ENCODE assay signal across 1 cellular context in the genomic region with DNA sequence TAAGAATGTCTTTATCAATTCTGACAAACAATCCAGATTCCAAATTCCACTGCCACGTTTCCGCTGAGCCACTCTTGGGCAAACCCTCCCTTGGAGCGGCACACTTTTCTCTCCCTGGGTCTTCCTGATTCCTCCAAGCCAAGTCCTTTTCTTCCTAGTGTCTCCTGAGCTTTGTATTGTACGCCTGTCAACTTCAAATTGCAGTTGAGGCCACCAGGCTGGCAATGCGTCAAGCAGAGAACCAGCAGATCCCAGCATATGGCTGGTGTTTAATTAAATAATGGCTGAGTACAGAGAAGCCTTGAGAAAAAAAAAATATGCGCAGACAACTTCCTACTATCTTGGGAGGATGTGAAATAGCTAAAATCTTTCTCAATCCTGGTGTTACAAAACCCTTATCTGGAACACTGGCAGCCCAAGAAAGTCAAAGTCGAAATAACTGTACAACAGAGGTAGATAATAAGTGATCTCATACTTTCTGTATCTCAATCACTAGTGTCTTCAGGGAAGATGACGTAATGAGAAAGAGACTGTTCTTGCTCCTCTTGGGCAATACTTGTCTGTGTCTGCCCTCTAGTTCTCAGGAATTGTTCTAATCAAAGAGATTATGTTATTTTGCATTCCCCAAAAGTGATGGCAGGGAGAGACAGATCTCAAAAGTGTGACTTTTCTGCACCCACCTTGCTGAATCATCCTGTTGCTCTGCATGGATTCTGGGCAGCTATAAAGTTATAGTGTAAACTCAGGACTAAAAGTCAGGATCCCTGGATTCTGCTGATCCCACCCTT.
TF ChIP-seq lines count a peak whose summit lies in the region.

No MANE protein-coding gene starts in this region.

TF ChIP-seq in GM12878, 131 proteins besides CTCF, POLR2A, EP300 and RAD21:
- TF ChIP-seq JUNB (IDR thresholded peaks at IDR 0.05) (peak; percentile 39; the same call in 1 of the 2 replicates), CREB1 (IDR thresholded peaks at IDR 0.05; ENCODE audit: low read depth) (peak; percentile 44; the same call in 1 of the 2 replicates), ATF7 (IDR thresholded peaks at IDR 0.05; ENCODE audit: low read depth) (peak; percentile 98), CHD1 (IDR thresholded peaks at IDR 0.05; ENCODE audit: low read depth, low read length) (no peak), MYC (IDR thresholded peaks at IDR 0.05; ENCODE audit: insufficient read depth, insufficient read length, insufficient replicate concordance, low read length, severe bottlenecking) (no peak), POLR2AphosphoS5 (IDR thresholded peaks at IDR 0.05; ENCODE audit: low read length) (no peak), NFIC (IDR thresholded peaks at IDR 0.05; ENCODE audit: low read depth, low read length) (no peak), CREM (IDR thresholded peaks at IDR 0.05; ENCODE audit: low read depth) (peak; percentile 44)
- TF ChIP-seq, protein P1, sequence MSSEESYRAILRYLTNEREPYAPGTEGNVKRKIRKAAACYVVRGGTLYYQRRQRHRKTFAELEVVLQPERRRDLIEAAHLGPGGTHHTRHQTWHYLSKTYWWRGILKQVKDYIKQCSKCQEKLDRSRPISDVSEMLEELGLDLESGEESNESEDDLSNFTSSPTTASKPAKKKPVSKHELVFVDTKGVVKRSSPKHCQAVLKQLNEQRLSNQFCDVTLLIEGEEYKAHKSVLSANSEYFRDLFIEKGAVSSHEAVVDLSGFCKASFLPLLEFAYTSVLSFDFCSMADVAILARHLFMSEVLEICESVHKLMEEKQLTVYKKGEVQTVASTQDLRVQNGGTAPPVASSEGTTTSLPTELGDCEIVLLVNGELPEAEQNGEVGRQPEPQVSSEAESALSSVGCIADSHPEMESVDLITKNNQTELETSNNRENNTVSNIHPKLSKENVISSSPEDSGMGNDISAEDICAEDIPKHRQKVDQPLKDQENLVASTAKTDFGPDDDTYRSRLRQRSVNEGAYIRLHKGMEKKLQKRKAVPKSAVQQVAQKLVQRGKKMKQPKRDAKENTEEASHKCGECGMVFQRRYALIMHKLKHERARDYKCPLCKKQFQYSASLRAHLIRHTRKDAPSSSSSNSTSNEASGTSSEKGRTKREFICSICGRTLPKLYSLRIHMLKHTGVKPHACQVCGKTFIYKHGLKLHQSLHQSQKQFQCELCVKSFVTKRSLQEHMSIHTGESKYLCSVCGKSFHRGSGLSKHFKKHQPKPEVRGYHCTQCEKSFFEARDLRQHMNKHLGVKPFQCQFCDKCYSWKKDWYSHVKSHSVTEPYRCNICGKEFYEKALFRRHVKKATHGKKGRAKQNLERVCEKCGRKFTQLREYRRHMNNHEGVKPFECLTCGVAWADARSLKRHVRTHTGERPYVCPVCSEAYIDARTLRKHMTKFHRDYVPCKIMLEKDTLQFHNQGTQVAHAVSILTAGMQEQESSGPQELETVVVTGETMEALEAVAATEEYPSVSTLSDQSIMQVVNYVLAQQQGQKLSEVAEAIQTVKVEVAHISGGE (CRISPR knock-in tag; IDR thresholded peaks at IDR 0.05) = no peak
- TF ChIP-seq, protein P2, sequence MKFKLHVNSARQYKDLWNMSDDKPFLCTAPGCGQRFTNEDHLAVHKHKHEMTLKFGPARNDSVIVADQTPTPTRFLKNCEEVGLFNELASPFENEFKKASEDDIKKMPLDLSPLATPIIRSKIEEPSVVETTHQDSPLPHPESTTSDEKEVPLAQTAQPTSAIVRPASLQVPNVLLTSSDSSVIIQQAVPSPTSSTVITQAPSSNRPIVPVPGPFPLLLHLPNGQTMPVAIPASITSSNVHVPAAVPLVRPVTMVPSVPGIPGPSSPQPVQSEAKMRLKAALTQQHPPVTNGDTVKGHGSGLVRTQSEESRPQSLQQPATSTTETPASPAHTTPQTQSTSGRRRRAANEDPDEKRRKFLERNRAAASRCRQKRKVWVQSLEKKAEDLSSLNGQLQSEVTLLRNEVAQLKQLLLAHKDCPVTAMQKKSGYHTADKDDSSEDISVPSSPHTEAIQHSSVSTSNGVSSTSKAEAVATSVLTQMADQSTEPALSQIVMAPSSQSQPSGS (IDR thresholded peaks at IDR 0.05; ENCODE audit: low read length) = peak; percentile 57; the same call in 1 of the 2 replicates
TF ChIP-seq in GM12878: peak in this region for 5.
